8 cellular contexts compared by ENCODE assay signal in genomic region chr2:85887566-85888019, GRCh38. TPM values are rescaled to one million over a fixed set of nuclear protein-coding genes. Genes with fewer than 3 reads are reported as not detected.
A peak's percentile ranks its signal among the peaks of the same experiment; 100 is the strongest.
DNase-seq lines count a peak whose midpoint lies in the region; ATAC-seq, FAIRE-seq and TF ChIP-seq lines count a peak whose summit lies in the region.

No MANE protein-coding gene starts in this region.

- H2AFZ ChIP-seq in osteoblast (ENCODE audit: low read length), result peak overlapping the region; percentile 75

- H3K9me3 ChIP-seq in osteoblast (ENCODE audit: low read depth, low read length), result no peaks in the 10 kb centered on the region

- no peaks in the 10 kb centered on the region for H3K27me3 ChIP-seq in osteoblast (ENCODE audit: insufficient read depth, low read length)

- POLR2A ChIA-PET in HEK293T (lab: Yijun Ruan, JAX), result interaction anchor here (0.7 to 0.8 kb wide), 2 partner anchors 12 to 218 kb away, joined by 3 read pairs; partner anchors contain the start of genes POLR1A and PTCD3

- CTCF ChIA-PET in HEK293T (lab: Yijun Ruan, JAX), result interaction anchor here (2.2 kb wide), 1 partner anchor 59 kb away, joined by 9 read pairs; no protein-coding TSS in a partner anchor

- FAIRE-seq in urothelium cell line (lab: Jason Lieb, UNC), result no peak

- peaks cover 33% of the 10 kb centered on the region for H3K79me2 ChIP-seq in osteoblast (ENCODE audit: insufficient read depth, low read length)

- H4K20me1 ChIP-seq in osteoblast (ENCODE audit: insufficient read depth, low read length), result no peaks in the 10 kb centered on the region

- H3K4me1 ChIP-seq in osteoblast (ENCODE audit: insufficient read depth, low read length), result peaks cover 38% of the 10 kb centered on the region

- no peak for ATAC-seq in HG03159 (IDR thresholded peaks at IDR 0.05; ENCODE audit: unreplicated experiment)

- H3K4me3 ChIP-seq in osteoblast (ENCODE audit: insufficient read depth, low read length), result peak overlapping the region; percentile 88

- peak overlapping the region; percentile 80 for H3K27ac ChIP-seq in osteoblast (ENCODE audit: low read depth, low read length)

- H3K36me3 ChIP-seq in osteoblast (ENCODE audit: insufficient read depth, low read length), result no peaks in the 10 kb centered on the region

- TF ChIP-seq CTCF in osteoblast (IDR thresholded peaks at IDR 0.05; ENCODE audit: extremely low read depth, low read depth, low read length), result peak; percentile 22

- peak; percentile 92 for DNase-seq in Ammon's horn (ENCODE audit: low spot score)
- DNase-seq in HEK293T (ENCODE audit: extremely low spot score), result no peak
- peak; percentile 5 to 41 for DNase-seq in SHP77 (lab: John Stamatoyannopoulos, UW)
- DNase-seq in activated gamma-delta T cell treated with anti-CD3 and anti-CD28 coated beads, Interleukin-2, amount 50 U/mL, for 16 hours (ENCODE audit: low read depth), result peak; percentile 31
- DNase-seq in germinal center (ENCODE audit: low spot score), result peak; percentile 67
- DNase-seq in osteoblast (ENCODE audit: insufficient read length, low spot score, missing footprints), result peak; percentile 91
- peak; percentile 24 for DNase-seq in urothelium cell line (ENCODE audit: low spot score)

- H3K4me2 ChIP-seq in osteoblast (ENCODE audit: insufficient read depth, low read length), result peak overlapping the region; percentile 99

TF ChIP-seq in HEK293T, 16 proteins besides CTCF, POLR2A, EP300 and RAD21:
- TF ChIP-seq HDGF (IDR thresholded peaks at IDR 0.05; ENCODE audit: borderline replicate concordance) (no peak), SUZ12 (IDR thresholded peaks at IDR 0.05) (no peak), ELF4 (IDR thresholded peaks at IDR 0.05) (no peak), FOXK2 (IDR thresholded peaks at IDR 0.05) (no peak), TARDBP (IDR thresholded peaks at IDR 0.05) (no peak), ARNT (IDR thresholded peaks at IDR 0.05) (no peak), FOXM1 (IDR thresholded peaks at IDR 0.05; ENCODE audit: borderline replicate concordance) (no peak), L3MBTL2 (conservative IDR thresholded peaks at IDR 0.05) (peak; percentile 77), LEF1 (IDR thresholded peaks at IDR 0.05; ENCODE audit: borderline replicate concordance) (no peak)
TF ChIP-seq in HEK293T: peak in this region for 1.

RNA-seq across cellular contexts. Expression of gene ST3GAL5, which starts 1.2 kb away (rescaled TPM):
- total RNA-seq in osteoblast, result 17.4 and 17.7 TPM in 2 replicates
